Comparison of ENCODE assay signal across 1 cellular context in genomic region chr2:197515798-197516761, GRCh38.
TF ChIP-seq lines count a peak whose summit lies in the region.

TSS of gene MOB4 (plus strand) at chr2:197516066. CDS start at chr2:197516087, 21 bp downstream.

TF ChIP-seq in HepG2, 621 proteins besides CTCF, POLR2A, EP300 and RAD21 (continued from another document and continues in another):
- 0 out of 2 replicates have a peak, but pooled peaks have one; percentile 21 for TF ChIP-seq ZFP62 (CRISPR knock-in tag; IDR thresholded peaks at IDR 0.05)
- TF ChIP-seq SOX13 (IDR thresholded peaks at IDR 0.05) = no peak; the same call in 1 of the 2 replicates
- TF ChIP-seq SOX13 (CRISPR knock-in tag; conservative IDR thresholded peaks at IDR 0.05 in 1 of 2, IDR thresholded peaks at IDR 0.05 in 1 of 2) = peak in 1 of 2 experiments; percentile 87; a peak in 2 of 4 replicates
- TF ChIP-seq ZNF260 (CRISPR knock-in tag; IDR thresholded peaks at IDR 0.05; ENCODE audit: borderline replicate concordance, low read depth) = peak; percentile 86; the same call in 1 of the 2 replicates
- TF ChIP-seq ZNF709 (CRISPR knock-in tag; IDR thresholded peaks at IDR 0.05) = peak; percentile 91; the same call in 1 of the 2 replicates
- TF ChIP-seq ZBTB4 (CRISPR knock-in tag; IDR thresholded peaks at IDR 0.05; ENCODE audit: borderline replicate concordance) = peak; percentile 98
- TF ChIP-seq, protein P1, sequence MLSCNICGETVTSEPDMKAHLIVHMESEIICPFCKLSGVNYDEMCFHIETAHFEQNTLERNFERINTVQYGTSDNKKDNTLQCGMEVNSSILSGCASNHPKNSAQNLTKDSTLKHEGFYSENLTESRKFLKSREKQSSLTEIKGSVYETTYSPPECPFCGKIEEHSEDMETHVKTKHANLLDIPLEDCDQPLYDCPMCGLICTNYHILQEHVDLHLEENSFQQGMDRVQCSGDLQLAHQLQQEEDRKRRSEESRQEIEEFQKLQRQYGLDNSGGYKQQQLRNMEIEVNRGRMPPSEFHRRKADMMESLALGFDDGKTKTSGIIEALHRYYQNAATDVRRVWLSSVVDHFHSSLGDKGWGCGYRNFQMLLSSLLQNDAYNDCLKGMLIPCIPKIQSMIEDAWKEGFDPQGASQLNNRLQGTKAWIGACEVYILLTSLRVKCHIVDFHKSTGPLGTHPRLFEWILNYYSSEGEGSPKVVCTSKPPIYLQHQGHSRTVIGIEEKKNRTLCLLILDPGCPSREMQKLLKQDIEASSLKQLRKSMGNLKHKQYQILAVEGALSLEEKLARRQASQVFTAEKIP (CRISPR knock-in tag; IDR thresholded peaks at IDR 0.05; ENCODE audit: borderline replicate concordance) = no peak
- TF ChIP-seq SIN3B (IDR thresholded peaks at IDR 0.05; ENCODE audit: low read length) = peak; percentile 59; the same call in 1 of the 2 replicates
- 0 out of 2 replicates have a peak, but pooled peaks have one; percentile 0 for TF ChIP-seq ZFAT (CRISPR knock-in tag; conservative IDR thresholded peaks at IDR 0.05)
- peak; percentile 58; the same call in 1 of the 2 replicates for TF ChIP-seq ZNF75D (CRISPR knock-in tag; IDR thresholded peaks at IDR 0.05; ENCODE audit: borderline replicate concordance)
- TF ChIP-seq ZNF33B (CRISPR knock-in tag; IDR thresholded peaks at IDR 0.05) = peak; percentile 94; the same call in 1 of the 2 replicates
- peak; percentile 80; the same call in 1 of the 2 replicates for TF ChIP-seq CREB3 (CRISPR knock-in tag; IDR thresholded peaks at IDR 0.05)
- peak; percentile 94 for TF ChIP-seq SIN3A (IDR thresholded peaks at IDR 0.05; ENCODE audit: borderline replicate concordance, low read depth, low read length)
- no peak for TF ChIP-seq TCF7L2 (IDR thresholded peaks at IDR 0.05; ENCODE audit: low read depth, low read length)
- TF ChIP-seq CREM (IDR thresholded peaks at IDR 0.05) = peak; percentile 44
- TF ChIP-seq CREM (CRISPR knock-in tag; IDR thresholded peaks at IDR 0.05) = 0 out of 2 replicates have a peak, but pooled peaks have one; percentile 16
- TF ChIP-seq MED1 (CRISPR knock-in tag; IDR thresholded peaks at IDR 0.05) = peak; percentile 94
- peak; percentile 77 for TF ChIP-seq ZNF335 (CRISPR knock-in tag; IDR thresholded peaks at IDR 0.05)
- TF ChIP-seq, protein P2, sequence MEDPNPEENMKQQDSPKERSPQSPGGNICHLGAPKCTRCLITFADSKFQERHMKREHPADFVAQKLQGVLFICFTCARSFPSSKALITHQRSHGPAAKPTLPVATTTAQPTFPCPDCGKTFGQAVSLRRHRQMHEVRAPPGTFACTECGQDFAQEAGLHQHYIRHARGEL (CRISPR knock-in tag; IDR thresholded peaks at IDR 0.05) = peak; percentile 43; the same call in 1 of the 2 replicates
- no peak; the same call in none of the 2 replicates for TF ChIP-seq ZSCAN20 (CRISPR knock-in tag; IDR thresholded peaks at IDR 0.05; ENCODE audit: borderline replicate concordance)
- TF ChIP-seq ZNF841 (CRISPR knock-in tag; IDR thresholded peaks at IDR 0.05; ENCODE audit: borderline replicate concordance) = peak; percentile 80
- peak; percentile 97 for TF ChIP-seq AGO1 (IDR thresholded peaks at IDR 0.05; ENCODE audit: low read depth, low read length, poor library complexity, severe bottlenecking)
- peak; percentile 12; the same call in 1 of the 2 replicates for TF ChIP-seq STAG1 (CRISPR knock-in tag; IDR thresholded peaks at IDR 0.05)
- TF ChIP-seq ZNF660 (CRISPR knock-in tag; IDR thresholded peaks at IDR 0.05; ENCODE audit: borderline replicate concordance, low read depth) = 0 out of 2 replicates have a peak, but pooled peaks have one; percentile 70
- TF ChIP-seq, protein P3, sequence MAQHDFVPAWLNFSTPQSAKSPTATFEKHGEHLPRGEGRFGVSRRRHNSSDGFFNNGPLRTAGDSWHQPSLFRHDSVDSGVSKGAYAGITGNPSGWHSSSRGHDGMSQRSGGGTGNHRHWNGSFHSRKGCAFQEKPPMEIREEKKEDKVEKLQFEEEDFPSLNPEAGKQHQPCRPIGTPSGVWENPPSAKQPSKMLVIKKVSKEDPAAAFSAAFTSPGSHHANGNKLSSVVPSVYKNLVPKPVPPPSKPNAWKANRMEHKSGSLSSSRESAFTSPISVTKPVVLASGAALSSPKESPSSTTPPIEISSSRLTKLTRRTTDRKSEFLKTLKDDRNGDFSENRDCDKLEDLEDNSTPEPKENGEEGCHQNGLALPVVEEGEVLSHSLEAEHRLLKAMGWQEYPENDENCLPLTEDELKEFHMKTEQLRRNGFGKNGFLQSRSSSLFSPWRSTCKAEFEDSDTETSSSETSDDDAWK (CRISPR knock-in tag; IDR thresholded peaks at IDR 0.05) = no peak
- peak; percentile 91; the same call in 1 of the 2 replicates for TF ChIP-seq NFE2L1 (CRISPR knock-in tag; IDR thresholded peaks at IDR 0.05; ENCODE audit: borderline replicate concordance)
- TF ChIP-seq ZZZ3 (CRISPR knock-in tag; IDR thresholded peaks at IDR 0.05; ENCODE audit: borderline replicate concordance) = peak; percentile 96; the same call in 1 of the 2 replicates
- TF ChIP-seq PHF8 (CRISPR knock-in tag; IDR thresholded peaks at IDR 0.05) = peak; percentile 100
- no peak for TF ChIP-seq SOX6 (IDR thresholded peaks at IDR 0.05)
- TF ChIP-seq SOX6 (CRISPR knock-in tag; IDR thresholded peaks at IDR 0.05) = peak; percentile 90
- peak; percentile 87; the same call in 1 of the 2 replicates for TF ChIP-seq SIX4 (CRISPR knock-in tag; IDR thresholded peaks at IDR 0.05)
- TF ChIP-seq, protein P4, sequence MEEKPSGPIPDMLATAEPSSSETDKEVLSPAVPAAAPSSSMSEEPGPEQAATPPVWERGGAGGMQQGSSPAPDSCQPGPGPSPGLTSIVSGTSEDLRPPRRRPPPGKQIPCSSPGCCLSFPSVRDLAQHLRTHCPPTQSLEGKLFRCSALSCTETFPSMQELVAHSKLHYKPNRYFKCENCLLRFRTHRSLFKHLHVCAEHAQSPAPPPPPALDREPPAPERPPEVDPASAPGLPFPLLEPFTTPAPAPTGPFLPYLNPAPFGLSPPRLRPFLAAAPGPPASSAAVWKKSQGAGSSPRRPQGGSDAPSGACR (CRISPR knock-in tag; IDR thresholded peaks at IDR 0.05) = peak; percentile 99
- TF ChIP-seq FLYWCH1 (CRISPR knock-in tag; IDR thresholded peaks at IDR 0.05) = peak; percentile 96
- TF ChIP-seq CC2D1A (CRISPR knock-in tag; IDR thresholded peaks at IDR 0.05) = no peak
- 0 out of 2 replicates have a peak, but pooled peaks have one; percentile 76 for TF ChIP-seq ZNF773 (CRISPR knock-in tag; IDR thresholded peaks at IDR 0.05; ENCODE audit: borderline replicate concordance)
- peak; percentile 60 for TF ChIP-seq ZNF629 (CRISPR knock-in tag; conservative IDR thresholded peaks at IDR 0.05)
- peak; percentile 97 for TF ChIP-seq POLR2AphosphoS5 (IDR thresholded peaks at IDR 0.05; ENCODE audit: low read depth, low read length)
- peak; percentile 83; the same call in 1 of the 2 replicates for TF ChIP-seq CAMTA2 (CRISPR knock-in tag; IDR thresholded peaks at IDR 0.05; ENCODE audit: borderline replicate concordance)
- TF ChIP-seq ZNF713 (CRISPR knock-in tag; IDR thresholded peaks at IDR 0.05) = peak; percentile 95
- TF ChIP-seq MAFG (CRISPR knock-in tag; IDR thresholded peaks at IDR 0.05) = peak; percentile 77
- TF ChIP-seq, protein P5, sequence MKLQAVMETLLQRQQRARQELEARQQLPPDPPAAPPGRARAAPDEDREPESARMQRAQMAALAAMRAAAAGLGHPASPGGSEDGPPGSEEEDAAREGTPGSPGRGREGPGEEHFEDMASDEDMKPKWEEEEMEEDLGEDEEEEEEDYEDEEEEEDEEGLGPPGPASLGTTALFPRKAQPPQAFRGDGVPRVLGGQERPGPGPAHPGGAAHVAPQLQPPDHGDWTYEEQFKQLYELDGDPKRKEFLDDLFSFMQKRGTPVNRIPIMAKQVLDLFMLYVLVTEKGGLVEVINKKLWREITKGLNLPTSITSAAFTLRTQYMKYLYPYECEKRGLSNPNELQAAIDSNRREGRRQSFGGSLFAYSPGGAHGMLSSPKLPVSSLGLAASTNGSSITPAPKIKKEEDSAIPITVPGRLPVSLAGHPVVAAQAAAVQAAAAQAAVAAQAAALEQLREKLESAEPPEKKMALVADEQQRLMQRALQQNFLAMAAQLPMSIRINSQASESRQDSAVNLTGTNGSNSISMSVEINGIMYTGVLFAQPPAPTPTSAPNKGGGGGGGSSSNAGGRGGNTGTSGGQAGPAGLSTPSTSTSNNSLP (IDR thresholded peaks at IDR 0.05; ENCODE audit: low read depth, low read length) = peak; percentile 57
- TF ChIP-seq NFE2L2 (IDR thresholded peaks at IDR 0.05; ENCODE audit: low read length) = no peak
- TF ChIP-seq, protein P6, sequence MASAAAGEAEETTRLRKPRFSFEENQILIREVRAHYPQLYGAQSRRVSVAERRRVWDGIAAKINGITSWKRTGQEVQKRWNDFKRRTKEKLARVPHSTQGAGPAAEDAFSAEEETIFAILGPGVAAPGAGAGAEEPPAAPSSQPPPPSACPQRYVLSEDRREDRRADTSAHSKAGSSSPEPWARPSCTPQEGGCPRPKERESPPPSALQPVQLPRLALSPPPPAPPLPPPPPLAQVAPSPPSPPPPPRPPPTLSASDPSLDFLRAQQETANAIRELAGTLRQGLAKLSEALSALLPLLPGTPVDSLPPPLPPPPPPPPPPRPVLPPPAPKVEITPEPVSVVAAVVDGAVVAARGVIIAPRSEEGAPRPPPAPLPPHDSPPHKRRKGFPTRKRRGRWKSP (CRISPR knock-in tag; IDR thresholded peaks at IDR 0.05) = peak; percentile 96
- peak; percentile 94; the same call in 1 of the 2 replicates for TF ChIP-seq CSRNP2 (CRISPR knock-in tag; conservative IDR thresholded peaks at IDR 0.05; ENCODE audit: low read depth)
- peak; percentile 87 for TF ChIP-seq ZNF800 (CRISPR knock-in tag; IDR thresholded peaks at IDR 0.05)
- no peak for TF ChIP-seq ZNF326 (CRISPR knock-in tag; IDR thresholded peaks at IDR 0.05; ENCODE audit: borderline replicate concordance)
- TF ChIP-seq POLR2AphosphoS2 (IDR thresholded peaks at IDR 0.05; ENCODE audit: low read depth, low read length) = no peak
- TF ChIP-seq, protein P7, sequence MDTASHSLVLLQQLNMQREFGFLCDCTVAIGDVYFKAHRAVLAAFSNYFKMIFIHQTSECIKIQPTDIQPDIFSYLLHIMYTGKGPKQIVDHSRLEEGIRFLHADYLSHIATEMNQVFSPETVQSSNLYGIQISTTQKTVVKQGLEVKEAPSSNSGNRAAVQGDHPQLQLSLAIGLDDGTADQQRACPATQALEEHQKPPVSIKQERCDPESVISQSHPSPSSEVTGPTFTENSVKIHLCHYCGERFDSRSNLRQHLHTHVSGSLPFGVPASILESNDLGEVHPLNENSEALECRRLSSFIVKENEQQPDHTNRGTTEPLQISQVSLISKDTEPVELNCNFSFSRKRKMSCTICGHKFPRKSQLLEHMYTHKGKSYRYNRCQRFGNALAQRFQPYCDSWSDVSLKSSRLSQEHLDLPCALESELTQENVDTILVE (CRISPR knock-in tag; IDR thresholded peaks at IDR 0.05) = peak; percentile 99; the same call in 1 of the 2 replicates
